13 cellular contexts compared by ENCODE assay signal in the genomic region with DNA sequence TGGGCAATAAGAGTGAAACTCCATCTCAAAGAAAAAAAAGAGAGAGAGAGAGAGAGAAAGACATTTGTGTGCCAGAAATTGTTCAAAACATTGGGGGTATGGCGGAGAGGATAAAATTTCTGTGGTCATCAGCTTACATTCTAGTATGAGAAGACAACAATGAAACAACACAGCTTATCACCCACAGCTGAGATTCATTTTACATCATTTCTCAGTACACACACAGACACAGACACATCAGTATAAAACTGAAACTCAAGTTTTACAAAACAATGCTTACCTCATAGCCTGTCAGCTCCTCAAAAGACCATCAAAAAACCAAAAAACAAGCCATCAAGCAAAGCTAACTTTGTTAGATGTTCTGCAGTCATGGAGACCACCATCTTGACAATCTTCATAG. TPM values are rescaled to one million over a fixed set of nuclear protein-coding genes. Genes with fewer than 3 reads are reported as not detected.
A peak's percentile ranks its signal among the peaks of the same experiment; 100 is the strongest.
DNase-seq lines count a peak whose midpoint lies in the region; ATAC-seq and TF ChIP-seq lines count a peak whose summit lies in the region.
"Had no signal": no experiment of that assay in that cellular context is flagged by ENCODE, and none has a peak within 500 bp of the region (broad histone marks: within the 10 kb centered on the region; RNA-seq: fewer than 3 reads in every experiment).

No MANE protein-coding gene starts in this region.

- H3K4me1 Mint-ChIP-seq in stimulated activated naive CD8-positive, alpha-beta T cell treated with anti-CD3 and anti-CD28 coated beads, Interleukin-15, amount 100 ng/mL, for 72 hours, result peaks cover 4% of the 10 kb centered on the region
- peaks cover 8% of the 10 kb centered on the region for H3K4me1 Mint-ChIP-seq in glutamatergic neuron (ENCODE audit: low read depth, unreplicated experiment)

- ATAC-seq in stimulated activated naive CD8-positive, alpha-beta T cell treated with anti-CD3 and anti-CD28 coated beads, Interleukin-15, amount 100 ng/mL, for 72 hours, result peak; percentile 61
- ATAC-seq in stimulated activated naive CD8-positive, alpha-beta T cell treated with anti-CD3 and anti-CD28 coated beads, Interleukin-15, Interleukin-2, amounts not matched to agents 100 U/mL and 50 U/mL, for 24 hours, result no peak
- ATAC-seq in HG02798 (IDR thresholded peaks at IDR 0.05; ENCODE audit: poor library complexity, unreplicated experiment) (peak; percentile 47), left lobe of liver (no peak)

- no peaks in the 10 kb centered on the region for H3K27me3 Mint-ChIP-seq in stimulated activated naive CD8-positive, alpha-beta T cell treated with anti-CD3 and anti-CD28 coated beads, Interleukin-15, amount 100 ng/mL, for 72 hours
- no peaks in the 10 kb centered on the region for H3K27me3 Mint-ChIP-seq in glutamatergic neuron (ENCODE audit: unreplicated experiment)

- H3K27ac Mint-ChIP-seq in stimulated activated naive CD8-positive, alpha-beta T cell treated with anti-CD3 and anti-CD28 coated beads, Interleukin-15, amount 100 ng/mL, for 72 hours, result no peak overlapping the region
- no peak overlapping the region for H3K27ac Mint-ChIP-seq in glutamatergic neuron (ENCODE audit: unreplicated experiment)
- H3K27ac Mint-ChIP-seq: H9 had no signal

- H3K4me3 Mint-ChIP-seq in stimulated activated naive CD8-positive, alpha-beta T cell treated with anti-CD3 and anti-CD28 coated beads, Interleukin-15, amount 100 ng/mL, for 72 hours, result no peak overlapping the region
- H3K4me3 Mint-ChIP-seq in glutamatergic neuron (ENCODE audit: unreplicated experiment), result peak overlapping the region; percentile 26
- H3K4me3 Mint-ChIP-seq: CD4-positive, alpha-beta memory T cell; H9 had no signal

- DNase-seq in stimulated activated naive CD8-positive, alpha-beta T cell treated with anti-CD3 and anti-CD28 coated beads, Interleukin-15, amount 100 ng/mL, for 72 hours, result no peak
- no peak for DNase-seq in stimulated activated naive CD8-positive, alpha-beta T cell treated with anti-CD3 and anti-CD28 coated beads, Interleukin-15, Interleukin-2, amounts not matched to agents 100 U/mL and 50 U/mL, for 24 hours
- no peak for DNase-seq in glutamatergic neuron
- no peak for DNase-seq in NCI-H1417 treated with DMSO at 0.1 percent for 48 hours (lab: John Stamatoyannopoulos, UW)
- no peak for DNase-seq in left lobe of liver (ENCODE audit: low spot score)
- no peak for DNase-seq in MV-4-11 (lab: John Stamatoyannopoulos, UW)
- DNase-seq: BE2C; CD4-positive, alpha-beta memory T cell; DMS79; GOT3; H9; IMR-90 had no signal

- no peaks in the 10 kb centered on the region for H3K36me3 Mint-ChIP-seq in glutamatergic neuron (ENCODE audit: unreplicated experiment)
- H3K36me3 Mint-ChIP-seq: CD4-positive, alpha-beta memory T cell had no signal

- TF ChIP-seq CTCF in glutamatergic neuron (IDR thresholded peaks at IDR 0.05; ENCODE audit: partially characterized antibody, unreplicated experiment), result no peak

- no peaks in the 10 kb centered on the region for H3K9me3 Mint-ChIP-seq in stimulated activated naive CD8-positive, alpha-beta T cell treated with anti-CD3 and anti-CD28 coated beads, Interleukin-15, amount 100 ng/mL, for 72 hours
- H3K9me3 Mint-ChIP-seq in glutamatergic neuron (ENCODE audit: unreplicated experiment), result peaks cover 5% of the 10 kb centered on the region
- H3K9me3 Mint-ChIP-seq: CD4-positive, alpha-beta memory T cell; H9 had no signal

RNA-seq across cellular contexts. Expression of a gene that starts 31.4 kb away (rescaled TPM):
- total RNA-seq in glutamatergic neuron (ENCODE audit: unreplicated experiment) (15.0 TPM), left lobe of liver (6.4 TPM)

Comparison
In these comparisons a context has a peak if more than half of its experiments do, and no peak if none do; other contexts are left out.
1. ATAC-seq: peak in stimulated activated naive CD8-positive, alpha-beta T cell treated with anti-CD3 and anti-CD28 coated beads, Interleukin-15, amount 100 ng/mL, for 72 hours (single experiment) and HG02798 (single experiment); none in stimulated activated naive CD8-positive, alpha-beta T cell treated with anti-CD3 and anti-CD28 coated beads, Interleukin-15, Interleukin-2, amounts not matched to agents 100 U/mL and 50 U/mL, for 24 hours (single experiment) and left lobe of liver (single experiment).